ENCODE assay signal across 12 cellular contexts in the genomic region with DNA sequence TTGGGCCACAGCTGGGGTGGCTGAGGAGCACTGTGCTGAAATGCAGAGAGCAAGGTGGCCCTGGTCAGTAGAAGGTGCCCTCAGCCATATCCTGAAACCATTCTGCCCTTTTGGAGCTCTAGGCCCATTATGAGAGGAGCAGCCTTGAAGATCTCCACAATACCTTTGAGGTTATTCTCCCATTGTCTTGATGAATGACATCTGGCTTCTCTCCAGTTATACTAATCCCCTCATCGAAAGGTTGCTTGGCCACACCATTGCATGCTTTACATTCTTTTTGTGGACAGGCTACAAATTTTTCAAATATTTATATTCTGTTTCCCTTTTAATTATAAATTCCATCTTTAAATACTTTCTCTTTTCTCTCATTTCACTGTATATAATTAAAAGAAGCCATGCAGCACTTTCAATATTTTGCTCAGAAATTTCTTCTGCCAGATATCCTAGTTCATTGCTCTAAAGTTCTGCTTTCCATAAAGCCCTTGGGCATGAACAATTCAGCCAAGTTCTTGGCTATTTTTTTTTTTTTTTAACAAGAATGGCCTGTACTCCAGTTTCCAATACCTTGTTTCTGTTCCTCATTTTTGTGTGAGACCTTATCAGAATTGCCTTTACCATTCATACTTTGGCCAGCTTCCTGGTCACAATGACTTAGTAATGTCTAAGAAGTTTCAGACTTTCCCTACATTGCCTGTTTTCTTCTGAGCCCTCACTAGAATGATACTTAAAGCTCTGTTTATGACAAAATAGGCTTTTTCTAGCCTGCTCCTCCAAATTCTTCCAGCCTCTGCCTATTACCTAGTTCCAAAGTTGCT.
DNase-seq lines count a peak whose midpoint lies in the region; ATAC-seq and TF ChIP-seq lines count a peak whose summit lies in the region.
"Had no signal": no experiment of that assay in that cellular context is flagged by ENCODE, and none has a peak within 500 bp of the region (broad histone marks: within the 10 kb centered on the region; RNA-seq: fewer than 3 reads in every experiment).

No MANE protein-coding gene starts in this region.

- H3K36me3 ChIP-seq in suprapubic skin (no peaks in the 10 kb centered on the region), osteoblast (ENCODE audit: insufficient read depth, low read length) (no peaks in the 10 kb centered on the region)
- H3K36me3 ChIP-seq: heart right ventricle had no signal

- no peaks in the 10 kb centered on the region for H4K20me1 ChIP-seq in osteoblast (ENCODE audit: insufficient read depth, low read length)

- no peaks in the 10 kb centered on the region for H3K36me3 Mint-ChIP-seq in activated naive CD4-positive, alpha-beta T cell treated with anti-CD3 and anti-CD28 coated beads for 36 hours (ENCODE audit: low read depth)
- H3K36me3 Mint-ChIP-seq: brain had no signal

- H3K27me3 Mint-ChIP-seq in activated naive CD4-positive, alpha-beta T cell treated with anti-CD3 and anti-CD28 coated beads for 36 hours (ENCODE audit: low read depth), result no peaks in the 10 kb centered on the region
- H3K27me3 Mint-ChIP-seq: brain had no signal

- 52% methylated on average over 1 of the region's 1 CpG for WGBS in suprapubic skin

- no peak for TF ChIP-seq CTCF in NB4 (IDR thresholded peaks at IDR 0.05; ENCODE audit: low read depth, low read length)
- TF ChIP-seq CTCF in suprapubic skin (IDR thresholded peaks at IDR 0.05), result no peak
- no peak for TF ChIP-seq CTCF in osteoblast (IDR thresholded peaks at IDR 0.05; ENCODE audit: extremely low read depth, low read depth, low read length)

- DNase-seq in NB4 (ENCODE audit: low read depth) (peak; percentile 12), renal cortical epithelial cell (ENCODE audit: low read depth) (peak; percentile 40), ureter (ENCODE audit: low spot score) (no peak), suprapubic skin (ENCODE audit: low spot score in 2 of 2) (no peak), osteoblast (ENCODE audit: insufficient read length, low spot score, missing footprints) (no peak)
- no peak for DNase-seq in activated naive CD4-positive, alpha-beta T cell treated with anti-CD3 and anti-CD28 coated beads for 36 hours
- DNase-seq: GF-D8, heart right ventricle, T-helper 2 cell had no signal

- H3K9me3 Mint-ChIP-seq in activated naive CD4-positive, alpha-beta T cell treated with anti-CD3 and anti-CD28 coated beads for 36 hours, result no peaks in the 10 kb centered on the region
- H3K9me3 Mint-ChIP-seq: brain had no signal

- TF ChIP-seq POLR2A in NB4 (IDR thresholded peaks at IDR 0.05; ENCODE audit: extremely low read depth, insufficient read length), result no peak
- no peak for TF ChIP-seq POLR2A in suprapubic skin (IDR thresholded peaks at IDR 0.05)

- H3K9me3 ChIP-seq in suprapubic skin, result no peaks in the 10 kb centered on the region
- H3K9me3 ChIP-seq in osteoblast (ENCODE audit: low read depth, low read length), result no peaks in the 10 kb centered on the region

- H3K27ac ChIP-seq in suprapubic skin, result no peak overlapping the region
- H3K27ac ChIP-seq in osteoblast (ENCODE audit: low read depth, low read length), result no peak overlapping the region
- H3K27ac ChIP-seq: heart right ventricle had no signal

- intact Hi-C loops in activated naive CD4-positive, alpha-beta T cell treated with anti-CD3 and anti-CD28 coated beads for 36 hours (cut with micrococcal nuclease), result loop anchor here (10.0 kb wide), 1 partner anchor 440 kb away; no protein-coding TSS in a partner anchor

- H3K27me3 ChIP-seq in suprapubic skin (no peaks in the 10 kb centered on the region), osteoblast (ENCODE audit: insufficient read depth, low read length) (no peaks in the 10 kb centered on the region)
- H3K27me3 ChIP-seq: heart right ventricle had no signal

- H3K4me3 ChIP-seq in NB4 (ENCODE audit: low read depth, low read length) (no peak overlapping the region), suprapubic skin (no peak overlapping the region), osteoblast (ENCODE audit: insufficient read depth, low read length) (no peak overlapping the region)
- H3K4me3 ChIP-seq: heart right ventricle had no signal

- TF ChIP-seq EP300 in suprapubic skin (IDR thresholded peaks at IDR 0.05), result no peak

- no peak overlapping the region for H3K4me2 ChIP-seq in osteoblast (ENCODE audit: insufficient read depth, low read length)

- H3K4me1 ChIP-seq in suprapubic skin (no peaks in the 10 kb centered on the region), osteoblast (ENCODE audit: insufficient read depth, low read length) (no peaks in the 10 kb centered on the region)

- H3K79me2 ChIP-seq in osteoblast (ENCODE audit: insufficient read depth, low read length), result no peaks in the 10 kb centered on the region

- H3K4me1 Mint-ChIP-seq in activated naive CD4-positive, alpha-beta T cell treated with anti-CD3 and anti-CD28 coated beads for 36 hours (ENCODE audit: low read depth), result no peaks in the 10 kb centered on the region

- H3K27ac Mint-ChIP-seq in activated naive CD4-positive, alpha-beta T cell treated with anti-CD3 and anti-CD28 coated beads for 36 hours, result no peak overlapping the region
- H3K27ac Mint-ChIP-seq: brain had no signal

- CTCF ChIA-PET in activated naive CD4-positive, alpha-beta T cell treated with anti-CD3 and anti-CD28 coated beads for 36 hours (lab: Charles Lee), result no interaction called here

- no peak overlapping the region for H2AFZ ChIP-seq in osteoblast (ENCODE audit: low read length)

- H3K4me3 Mint-ChIP-seq in activated naive CD4-positive, alpha-beta T cell treated with anti-CD3 and anti-CD28 coated beads for 36 hours, result no peak overlapping the region
- H3K4me3 Mint-ChIP-seq: brain had no signal

- ATAC-seq in GM19328 (IDR thresholded peaks at IDR 0.05; ENCODE audit: unreplicated experiment) (peak; percentile 94), HG02884 (IDR thresholded peaks at IDR 0.05; ENCODE audit: unreplicated experiment) (peak; percentile 99)
- ATAC-seq: heart right ventricle had no signal

Comparison
In these comparisons a context has a peak if more than half of its experiments do, and no peak if none do; other contexts are left out.
1. DNase-seq: peak in NB4 (single experiment) and renal cortical epithelial cell (single experiment); none in activated naive CD4-positive, alpha-beta T cell treated with anti-CD3 and anti-CD28 coated beads for 36 hours (single experiment), ureter (single experiment), suprapubic skin (0 of 2) and osteoblast (single experiment).